ENCODE assay signal across 1 cellular context in genomic region chr1:184935919-184936798, GRCh38.
TF ChIP-seq lines count a peak whose summit lies in the region.

No MANE protein-coding gene starts in this region.

TF ChIP-seq in WTC11, 78 proteins besides CTCF, POLR2A, EP300 and RAD21:
- TF ChIP-seq IRF2 (CRISPR knock-in tag; IDR thresholded peaks at IDR 0.05; ENCODE audit: borderline replicate concordance, low read depth) (no peak), FOXK1 (CRISPR knock-in tag; IDR thresholded peaks at IDR 0.05) (no peak), ZNF121 (CRISPR knock-in tag; IDR thresholded peaks at IDR 0.05) (no peak), ZNF671 (CRISPR knock-in tag; IDR thresholded peaks at IDR 0.05) (no peak), SMAD4 (CRISPR knock-in tag; IDR thresholded peaks at IDR 0.05) (no peak), PRDM15 (CRISPR knock-in tag; IDR thresholded peaks at IDR 0.05) (no peak), PRRX2 (CRISPR knock-in tag; IDR thresholded peaks at IDR 0.05) (no peak)
- TF ChIP-seq, protein P1, sequence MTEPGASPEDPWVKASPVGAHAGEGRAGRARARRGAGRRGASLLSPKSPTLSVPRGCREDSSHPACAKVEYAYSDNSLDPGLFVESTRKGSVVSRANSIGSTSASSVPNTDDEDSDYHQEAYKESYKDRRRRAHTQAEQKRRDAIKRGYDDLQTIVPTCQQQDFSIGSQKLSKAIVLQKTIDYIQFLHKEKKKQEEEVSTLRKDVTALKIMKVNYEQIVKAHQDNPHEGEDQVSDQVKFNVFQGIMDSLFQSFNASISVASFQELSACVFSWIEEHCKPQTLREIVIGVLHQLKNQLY (CRISPR knock-in tag; IDR thresholded peaks at IDR 0.05), result no peak
- TF ChIP-seq, protein P2, sequence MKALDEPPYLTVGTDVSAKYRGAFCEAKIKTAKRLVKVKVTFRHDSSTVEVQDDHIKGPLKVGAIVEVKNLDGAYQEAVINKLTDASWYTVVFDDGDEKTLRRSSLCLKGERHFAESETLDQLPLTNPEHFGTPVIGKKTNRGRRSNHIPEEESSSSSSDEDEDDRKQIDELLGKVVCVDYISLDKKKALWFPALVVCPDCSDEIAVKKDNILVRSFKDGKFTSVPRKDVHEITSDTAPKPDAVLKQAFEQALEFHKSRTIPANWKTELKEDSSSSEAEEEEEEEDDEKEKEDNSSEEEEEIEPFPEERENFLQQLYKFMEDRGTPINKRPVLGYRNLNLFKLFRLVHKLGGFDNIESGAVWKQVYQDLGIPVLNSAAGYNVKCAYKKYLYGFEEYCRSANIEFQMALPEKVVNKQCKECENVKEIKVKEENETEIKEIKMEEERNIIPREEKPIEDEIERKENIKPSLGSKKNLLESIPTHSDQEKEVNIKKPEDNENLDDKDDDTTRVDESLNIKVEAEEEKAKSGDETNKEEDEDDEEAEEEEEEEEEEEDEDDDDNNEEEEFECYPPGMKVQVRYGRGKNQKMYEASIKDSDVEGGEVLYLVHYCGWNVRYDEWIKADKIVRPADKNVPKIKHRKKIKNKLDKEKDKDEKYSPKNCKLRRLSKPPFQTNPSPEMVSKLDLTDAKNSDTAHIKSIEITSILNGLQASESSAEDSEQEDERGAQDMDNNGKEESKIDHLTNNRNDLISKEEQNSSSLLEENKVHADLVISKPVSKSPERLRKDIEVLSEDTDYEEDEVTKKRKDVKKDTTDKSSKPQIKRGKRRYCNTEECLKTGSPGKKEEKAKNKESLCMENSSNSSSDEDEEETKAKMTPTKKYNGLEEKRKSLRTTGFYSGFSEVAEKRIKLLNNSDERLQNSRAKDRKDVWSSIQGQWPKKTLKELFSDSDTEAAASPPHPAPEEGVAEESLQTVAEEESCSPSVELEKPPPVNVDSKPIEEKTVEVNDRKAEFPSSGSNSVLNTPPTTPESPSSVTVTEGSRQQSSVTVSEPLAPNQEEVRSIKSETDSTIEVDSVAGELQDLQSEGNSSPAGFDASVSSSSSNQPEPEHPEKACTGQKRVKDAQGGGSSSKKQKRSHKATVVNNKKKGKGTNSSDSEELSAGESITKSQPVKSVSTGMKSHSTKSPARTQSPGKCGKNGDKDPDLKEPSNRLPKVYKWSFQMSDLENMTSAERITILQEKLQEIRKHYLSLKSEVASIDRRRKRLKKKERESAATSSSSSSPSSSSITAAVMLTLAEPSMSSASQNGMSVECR (CRISPR knock-in tag; IDR thresholded peaks at IDR 0.05; ENCODE audit: borderline replicate concordance), result no peak
